ENCODE assay signal across 12 cellular contexts in genomic region chr7:15007507-15007906, GRCh38.
DNase-seq lines count a peak whose midpoint lies in the region; ATAC-seq, FAIRE-seq and TF ChIP-seq lines count a peak whose summit lies in the region.
"Had no signal": no experiment of that assay in that cellular context is flagged by ENCODE, and none has a peak within 500 bp of the region (broad histone marks: within the 10 kb centered on the region; RNA-seq: fewer than 3 reads in every experiment).

No MANE protein-coding gene starts in this region.

- DNase-seq in NCI-H526 treated with DMSO at 0.1 percent for 48 hours (lab: John Stamatoyannopoulos, UW) (peak; percentile 8), NCI-H526 (lab: John Stamatoyannopoulos, UW) (no peak), NCI-H524 treated with DMSO at 0.1 percent for 48 hours (lab: John Stamatoyannopoulos, UW) (peak; percentile 30), endothelial cell of umbilical vein (ENCODE audit: low read depth, low spot score) (peak; percentile 6), testis (peak; percentile 21), left colon (no peak)
- DNase-seq: activated naive CD4-positive, alpha-beta T cell treated with anti-CD3 and anti-CD28 coated beads for 36 hours; retina had no signal

- no peak for TF ChIP-seq POLR2A in endothelial cell of umbilical vein (IDR thresholded peaks at IDR 0.05; ENCODE audit: low read depth, low read length)
- TF ChIP-seq POLR2A in testis (IDR thresholded peaks at IDR 0.05): no peak

- no peaks in the 10 kb centered on the region for H4K20me1 ChIP-seq in endothelial cell of umbilical vein (replicated peaks; ENCODE audit: control insufficient read depth, extremely low read depth, insufficient read depth, low read length)
- H4K20me1 ChIP-seq: BLaER1 had no signal

- no peaks in the 10 kb centered on the region for H3K9me3 ChIP-seq in endothelial cell of umbilical vein (replicated peaks; ENCODE audit: control insufficient read depth, insufficient read depth, low read length)
- no peaks in the 10 kb centered on the region for H3K9me3 ChIP-seq in testis
- H3K9me3 ChIP-seq: BLaER1 had no signal

- no peak overlapping the region for H3K4me3 ChIP-seq in endothelial cell of umbilical vein (replicated peaks in 1 of 3; ENCODE audit: insufficient read depth in 1 of 3, low read depth in 1 of 3, low read length in 3 of 3)
- H3K4me3 ChIP-seq in testis: no peak overlapping the region
- H3K4me3 ChIP-seq: BLaER1 had no signal

- intact Hi-C loops in endothelial cell of umbilical vein (cut with micrococcal nuclease): no loop called here
- intact Hi-C loops in testis (cut with DNase I; ENCODE audit: low total_unique reads): no loop called here
- intact Hi-C loops in left colon (cut with DNase I, micrococcal nuclease): no loop called here

- H3K9ac ChIP-seq in endothelial cell of umbilical vein (replicated peaks; ENCODE audit: extremely low read depth, insufficient read depth, low read length): no peak overlapping the region
- H3K9ac ChIP-seq: BLaER1 had no signal

- CTCF ChIA-PET in endothelial cell of umbilical vein (lab: Charles Lee): interaction anchor here (0.8 to 4.0 kb wide), 8 partner anchors 8 to 290 kb away, joined by 3 to 55 read pairs (median 3); no protein-coding TSS in a partner anchor

- H3K36me3 ChIP-seq in endothelial cell of umbilical vein (ENCODE audit: control insufficient read depth in 2 of 2, extremely low read depth in 1 of 2, insufficient read depth in 2 of 2, low read length in 2 of 2) (no peaks in the 10 kb centered on the region), testis (ENCODE audit: low read depth, missing control alignments) (no peaks in the 10 kb centered on the region)
- H3K36me3 ChIP-seq: BLaER1 had no signal

- no peak overlapping the region for H3K27ac ChIP-seq in endothelial cell of umbilical vein (ENCODE audit: insufficient read depth, low read depth, low read length)
- no peak overlapping the region for H3K27ac ChIP-seq in testis
- H3K27ac ChIP-seq: BLaER1 had no signal

- H3K27me3 ChIP-seq in endothelial cell of umbilical vein (ENCODE audit: control insufficient read depth in 2 of 2, insufficient read depth in 2 of 2, low read length in 2 of 2) (no peaks in the 10 kb centered on the region), testis (no peaks in the 10 kb centered on the region)
- H3K27me3 ChIP-seq: BLaER1 had no signal

- 63 to 69% methylated on average over 5 of the region's 5 CpGs for WGBS in testis, 2 donors

- H3K4me2 ChIP-seq in endothelial cell of umbilical vein (ENCODE audit: insufficient read depth, low read length): no peak overlapping the region
- H3K4me2 ChIP-seq: BLaER1 had no signal

- ATAC-seq in HG02763 (IDR thresholded peaks at IDR 0.05; ENCODE audit: unreplicated experiment) (no peak), GM21737 (IDR thresholded peaks at IDR 0.05; ENCODE audit: unreplicated experiment) (no peak), left colon (no peak)
- ATAC-seq: stimulated activated memory B cell treated with anti-CD40 and anti-IgM and Interleukin-4, amounts not matched to agents 10 μg/mL and 1 μg/mL and 100 μg/mL, for 72 hours had no signal

- H3K4me1 ChIP-seq in endothelial cell of umbilical vein (ENCODE audit: control insufficient read depth, extremely low read depth, insufficient read depth, low read length) (no peaks in the 10 kb centered on the region), testis (no peaks in the 10 kb centered on the region)
- H3K4me1 ChIP-seq: BLaER1 had no signal

- peak; percentile 14 to 46 for TF ChIP-seq CTCF in endothelial cell of umbilical vein (IDR thresholded peaks at IDR 0.05; ENCODE audit: extremely low read depth in 1 of 2, insufficient read depth in 1 of 2, low read depth in 1 of 2, low read length in 2 of 2)
- no peak for TF ChIP-seq CTCF in testis (IDR thresholded peaks at IDR 0.05)

- no peak overlapping the region for H2AFZ ChIP-seq in endothelial cell of umbilical vein (ENCODE audit: low read depth, low read length)

- BruUV-seq in endothelial cell of umbilical vein (replicated peaks; lab: Mats Ljungman, UMichigan): no TSS peak

- dilution Hi-C loops in endothelial cell of umbilical vein (cut with MboI; ENCODE audit: extremely low pct_ligation_motif_present, low sequenced_read_pairs): no loop called here

- POLR2A ChIA-PET in endothelial cell of umbilical vein (lab: Charles Lee): no interaction called here

- H3K79me2 ChIP-seq in endothelial cell of umbilical vein (ENCODE audit: control insufficient read depth, insufficient read depth, low read length): no peaks in the 10 kb centered on the region

- no peaks in the 10 kb centered on the region for H3K9me1 ChIP-seq in endothelial cell of umbilical vein (replicated peaks; ENCODE audit: control insufficient read depth, extremely low read depth, insufficient read depth, low read length)

- peak; percentile 66 for FAIRE-seq in endothelial cell of umbilical vein (lab: Jason Lieb, UNC)

TF ChIP-seq in endothelial cell of umbilical vein, 7 proteins besides CTCF, POLR2A, EP300 and RAD21:
- TF ChIP-seq GATA2 (IDR thresholded peaks at IDR 0.05; ENCODE audit: insufficient read depth, insufficient read length, low read depth, low read length): no peak
- TF ChIP-seq JUN (IDR thresholded peaks at IDR 0.05; ENCODE audit: borderline replicate concordance, insufficient read depth, insufficient read length, low read depth): no peak
- no peak for TF ChIP-seq POLR2AphosphoS5 (IDR thresholded peaks at IDR 0.05; ENCODE audit: insufficient read depth, low read depth, low read length)
- TF ChIP-seq EZH2 (IDR thresholded peaks at IDR 0.05; ENCODE audit: borderline replicate concordance, low read depth, low read length, severe bottlenecking): no peak

Comparison
In these comparisons a context has a peak if more than half of its experiments do, and no peak if none do; other contexts are left out.
1. DNase-seq: peak in NCI-H526 treated with DMSO at 0.1 percent for 48 hours (single experiment), NCI-H524 treated with DMSO at 0.1 percent for 48 hours (single experiment), endothelial cell of umbilical vein (single experiment) and testis (single experiment); none in NCI-H526 (0 of 2) and left colon (0 of 2).
2. CTCF ChIP-seq: peak in endothelial cell of umbilical vein (2 of 2); none in testis (0 of 3).